Comparison of ENCODE assay signal across 14 cellular contexts in the genomic region with DNA sequence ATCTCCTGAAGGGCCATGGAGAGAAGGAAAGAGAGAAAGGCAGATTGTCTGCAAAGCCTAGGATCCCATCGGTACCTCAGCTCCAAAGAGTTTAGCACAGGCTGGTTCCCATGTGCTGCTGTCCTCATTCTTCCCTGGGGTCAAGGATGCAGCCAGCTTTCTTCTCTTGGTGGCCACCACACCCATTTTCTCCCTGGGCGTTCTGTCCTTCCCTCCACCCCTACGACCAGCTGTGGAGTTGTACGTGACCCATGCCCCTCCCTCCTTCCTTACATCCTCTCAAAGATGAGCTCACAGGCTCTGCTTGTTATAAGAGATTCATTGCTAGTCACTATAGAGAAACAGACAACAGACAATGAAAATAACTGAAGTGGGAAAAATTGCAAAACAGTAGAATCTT.
DNase-seq lines count a peak whose midpoint lies in the region; ATAC-seq and TF ChIP-seq lines count a peak whose summit lies in the region.
"Had no signal": no experiment of that assay in that cellular context is flagged by ENCODE, and none has a peak within 500 bp of the region (broad histone marks: within the 10 kb centered on the region; RNA-seq: fewer than 3 reads in every experiment).

No MANE protein-coding gene starts in this region.

- no peaks in the 10 kb centered on the region for H3K36me3 ChIP-seq in right atrium auricular region
- H3K36me3 ChIP-seq in SJCRH30 = no peaks in the 10 kb centered on the region

- H3K27me3 ChIP-seq in right atrium auricular region (no peaks in the 10 kb centered on the region), SJCRH30 (no peaks in the 10 kb centered on the region)

- intact Hi-C loops in Right ventricle myocardium inferior (cut with DNase I) = no loop called here

- DNase-seq in Right ventricle myocardium inferior (ENCODE audit: missing footprints) (no peak), right atrium auricular region (ENCODE audit: low spot score) (no peak), SJCRH30 (peak; percentile 59 to 60), foreskin melanocyte (peak; percentile 75), DMS53 (lab: John Stamatoyannopoulos, UW) (no peak)
- DNase-seq: 8988T; ACHN; C1 segment of cervical spinal cord; CD4-positive, alpha-beta T cell; DMS79 treated with DMSO at 0.1 percent for 48 hours; GDM1 had no signal

- H3K4me3 ChIP-seq in right atrium auricular region (no peak overlapping the region), SJCRH30 (no peak overlapping the region)

- ATAC-seq in Right ventricle myocardium inferior (peak; percentile 42), HG02981 (IDR thresholded peaks at IDR 0.05; ENCODE audit: unreplicated experiment) (no peak), GM21367 (IDR thresholded peaks at IDR 0.05; ENCODE audit: unreplicated experiment) (no peak)
- ATAC-seq: HCT116 had no signal

- H3K4me1 ChIP-seq in right atrium auricular region (no peaks in the 10 kb centered on the region), SJCRH30 (peaks cover 18% of the 10 kb centered on the region)

- H3K27ac ChIP-seq in right atrium auricular region = no peak overlapping the region
- H3K27ac ChIP-seq in SJCRH30 = no peak overlapping the region; the same call in 1 of the 2 replicates

- peaks cover 0 to 8% of the 10 kb centered on the region in 2 donors for H3K9me3 ChIP-seq in right atrium auricular region
- no peaks in the 10 kb centered on the region for H3K9me3 ChIP-seq in SJCRH30 (replicated peaks)

- no peak for TF ChIP-seq CTCF in right atrium auricular region (IDR thresholded peaks at IDR 0.05)

Comparison
In these comparisons a context has a peak if more than half of its experiments do, and no peak if none do; other contexts are left out.
1. DNase-seq: peak in SJCRH30 (2 of 2) and foreskin melanocyte (single experiment); none in Right ventricle myocardium inferior (single experiment), right atrium auricular region (single experiment) and DMS53 (single experiment).